In the genomic region with DNA sequence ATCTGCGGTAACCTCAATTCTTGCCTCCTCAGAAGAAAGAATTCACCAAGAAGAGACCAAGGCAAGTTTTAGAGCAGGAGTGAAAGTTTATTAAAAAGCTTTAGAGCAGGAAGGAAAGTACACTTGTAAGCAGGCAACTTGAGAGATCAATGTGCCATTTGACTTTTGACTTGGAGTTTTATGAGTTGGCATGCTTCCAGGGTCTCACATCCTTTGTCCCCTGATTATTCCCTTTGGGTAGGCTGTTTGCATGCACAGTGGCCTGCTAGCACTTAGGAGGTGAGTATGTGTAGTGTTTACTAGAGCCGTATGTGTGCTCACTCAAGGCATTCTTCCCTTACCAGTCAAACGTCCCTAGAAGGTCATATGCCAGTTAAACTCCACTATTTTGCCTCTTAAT, we compare ENCODE assay signal across 1 cellular context.
TF ChIP-seq lines count a peak whose summit lies in the region.

No MANE protein-coding gene starts in this region.

TF ChIP-seq in H1, 55 proteins besides CTCF, POLR2A, EP300 and RAD21:
- no peak for TF ChIP-seq ZNF274 (IDR thresholded peaks at IDR 0.05; ENCODE audit: borderline replicate concordance, extremely low read depth, low read length)
- TF ChIP-seq, protein P1, sequence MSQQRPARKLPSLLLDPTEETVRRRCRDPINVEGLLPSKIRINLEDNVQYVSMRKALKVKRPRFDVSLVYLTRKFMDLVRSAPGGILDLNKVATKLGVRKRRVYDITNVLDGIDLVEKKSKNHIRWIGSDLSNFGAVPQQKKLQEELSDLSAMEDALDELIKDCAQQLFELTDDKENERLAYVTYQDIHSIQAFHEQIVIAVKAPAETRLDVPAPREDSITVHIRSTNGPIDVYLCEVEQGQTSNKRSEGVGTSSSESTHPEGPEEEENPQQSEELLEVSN (IDR thresholded peaks at IDR 0.05), result no peak
